In genomic region chr11:64784813-64785581, GRCh38 we compare ENCODE assay signal across 15 cellular contexts. TPM values are rescaled to one million over a fixed set of nuclear protein-coding genes. Genes with fewer than 3 reads are reported as not detected.
"Had no signal": no experiment of that assay in that cellular context is flagged by ENCODE, and none has a peak within 500 bp of the region (broad histone marks: within the 10 kb centered on the region; RNA-seq: fewer than 3 reads in every experiment).

No MANE protein-coding gene starts in this region.

- ATAC-seq: effector memory CD8-positive, alpha-beta T cell; gastroesophageal sphincter had no signal

- H3K9me3 ChIP-seq: adrenal gland, gastroesophageal sphincter, right atrium auricular region, tibial artery, uterus had no signal

- H3K27ac ChIP-seq: adrenal gland, gastroesophageal sphincter, right atrium auricular region, tibial artery, uterus had no signal

- H3K36me3 ChIP-seq: uterus had no signal

- H3K4me1 ChIP-seq: right atrium auricular region, tibial artery, uterus had no signal

- DNase-seq: activated CD4-positive, alpha-beta T cell treated with anti-CD3 and anti-CD28 coated beads for 48 hours; activated gamma-delta T cell treated with Interleukin-2 at 50 U/mL for 16 hours; effector memory CD8-positive, alpha-beta T cell; islet precursor cell; small intestine; SW 1271; T-helper 9 cell; tibial artery; uterus had no signal

- H3K27me3 Mint-ChIP-seq: central memory CD8-positive, alpha-beta T cell; dendritic cell treated with granulocyte-macrophage colony-stimulating factor and Interleukin-4, amounts not matched to agents 40 ng/mL and 50 ng/mL, for 4 days; effector memory CD8-positive, alpha-beta T cell had no signal

- H3K27me3 ChIP-seq: adrenal gland, gastroesophageal sphincter, right atrium auricular region, tibial artery, uterus had no signal

- H3K4me3 Mint-ChIP-seq: central memory CD8-positive, alpha-beta T cell; dendritic cell treated with granulocyte-macrophage colony-stimulating factor and Interleukin-4, amounts not matched to agents 40 ng/mL and 50 ng/mL, for 4 days; effector memory CD8-positive, alpha-beta T cell had no signal

- H3K27ac Mint-ChIP-seq: dendritic cell treated with granulocyte-macrophage colony-stimulating factor and Interleukin-4, amounts not matched to agents 40 ng/mL and 50 ng/mL, for 4 days had no signal

- H3K9me3 Mint-ChIP-seq: central memory CD8-positive, alpha-beta T cell; dendritic cell treated with granulocyte-macrophage colony-stimulating factor and Interleukin-4, amounts not matched to agents 40 ng/mL and 50 ng/mL, for 4 days; effector memory CD8-positive, alpha-beta T cell had no signal

- H3K4me3 ChIP-seq: adrenal gland, gastroesophageal sphincter, right atrium auricular region, tibial artery, uterus had no signal

RNA-seq across cellular contexts. Expression of gene PYGM, which starts 25.2 kb away (rescaled TPM):
- total RNA-seq: epithelial cell of proximal tubule had no signal

RNA-seq across cellular contexts. Expression of gene RASGRP2, which starts 41.1 kb away (rescaled TPM):
- total RNA-seq: epithelial cell of proximal tubule had no signal
